8 cellular contexts compared by ENCODE assay signal in the genomic region with DNA sequence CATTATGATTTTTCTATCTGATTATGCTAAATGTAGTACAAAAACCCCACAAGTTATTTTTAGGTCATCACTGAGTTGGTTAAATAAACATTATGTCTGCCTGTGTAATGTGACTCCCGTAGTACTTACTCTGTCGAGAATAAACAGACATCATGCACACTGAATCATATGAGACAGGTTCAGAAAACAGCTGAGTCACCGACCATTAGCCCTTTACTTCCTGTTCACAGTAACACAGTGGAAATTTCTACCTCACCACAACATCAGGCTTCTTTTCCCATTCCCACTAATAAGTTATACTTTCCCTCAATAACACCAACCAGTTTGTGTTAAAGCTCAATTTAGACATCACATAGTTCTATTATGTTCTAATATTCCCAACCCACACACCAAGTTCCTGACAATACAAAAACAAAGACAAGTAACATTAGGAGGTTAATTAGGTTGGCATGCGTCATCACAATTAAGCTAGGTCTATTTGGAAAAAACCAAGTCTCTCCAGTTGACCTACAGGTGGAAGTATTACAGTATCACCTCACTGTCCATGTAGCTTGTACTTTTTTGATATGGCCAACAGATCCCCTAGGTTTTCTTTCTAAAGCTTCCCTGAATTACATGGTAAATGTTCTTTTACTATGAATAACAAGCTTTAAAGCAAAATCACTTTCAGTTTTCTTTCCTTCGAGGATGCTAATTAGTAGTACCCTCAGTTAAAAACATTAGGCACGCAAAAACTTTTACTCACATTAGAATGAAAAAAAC.
DNase-seq lines count a peak whose midpoint lies in the region; ATAC-seq and TF ChIP-seq lines count a peak whose summit lies in the region.

No MANE protein-coding gene starts in this region.

- H3K4me3 ChIP-seq in DND-41 (ENCODE audit: low read depth in 1 of 2, low read length in 2 of 2) (no peak overlapping the region), HL-60 (replicated peaks; ENCODE audit: insufficient read depth, low read length) (no peak overlapping the region)

- H2AFZ ChIP-seq in DND-41 (ENCODE audit: low read depth, low read length), result peak overlapping the region; percentile 3; the same call in 1 of the 2 replicates

- H3K27me3 ChIP-seq in DND-41 (ENCODE audit: insufficient read depth, low read length, poor library complexity) (no peaks in the 10 kb centered on the region), HL-60 (ENCODE audit: insufficient read depth, poor library complexity, severe bottlenecking) (no peaks in the 10 kb centered on the region)

- peak overlapping the region; percentile 42 for H3K4me2 ChIP-seq in DND-41 (ENCODE audit: insufficient read depth, low read length)

- H3K4me3 Mint-ChIP-seq in activated naive CD4-positive, alpha-beta T cell treated with anti-CD3 and anti-CD28 coated beads, Interleukin-2, amount 50 U/mL, for 24 hours, result peak overlapping the region; percentile 60

- H3K4me1 Mint-ChIP-seq in activated naive CD4-positive, alpha-beta T cell treated with anti-CD3 and anti-CD28 coated beads, Interleukin-2, amount 50 U/mL, for 24 hours, result peaks cover 27% of the 10 kb centered on the region

- peaks cover 4% of the 10 kb centered on the region for H3K9me3 ChIP-seq in DND-41 (ENCODE audit: insufficient read depth, low read length, severe bottlenecking)

- H3K27ac Mint-ChIP-seq in activated naive CD4-positive, alpha-beta T cell treated with anti-CD3 and anti-CD28 coated beads, Interleukin-2, amount 50 U/mL, for 24 hours, result peak overlapping the region; percentile 97

- H3K4me1 ChIP-seq in DND-41 (ENCODE audit: insufficient read depth, low read length), result peaks cover 13% of the 10 kb centered on the region

- H3K79me2 ChIP-seq in DND-41 (ENCODE audit: insufficient read depth, low read length), result peaks cover 29% of the 10 kb centered on the region

- DNase-seq in DND-41 (peak; percentile 37), HL-60 (ENCODE audit: low read depth in 1 of 2, low spot score in 1 of 2) (peak; percentile 28 to 77), NCI-H69 (lab: John Stamatoyannopoulos, UW) (peak; percentile 92), glomerular visceral epithelial cell (ENCODE audit: extremely low spot score) (peak; percentile 93), putamen (ENCODE audit: low spot score) (peak; percentile 39)

- H4K20me1 ChIP-seq in DND-41 (ENCODE audit: insufficient read depth, low read length), result no peaks in the 10 kb centered on the region

- TF ChIP-seq CTCF in DND-41 (IDR thresholded peaks at IDR 0.05; ENCODE audit: borderline replicate concordance, extremely low read depth, low read length, poor library complexity, severe bottlenecking) (no peak), HL-60 (IDR thresholded peaks at IDR 0.05; ENCODE audit: insufficient read depth, low read length) (no peak)

- H3K27ac ChIP-seq in DND-41 (ENCODE audit: low read length), result peak overlapping the region; percentile 65
- H3K27ac ChIP-seq in HL-60 (replicated peaks), result peak overlapping the region; percentile 61

- ATAC-seq in DND-41 (ENCODE audit: insufficient read depth, low read depth), result peak; percentile 96
- ATAC-seq in GM19467 (IDR thresholded peaks at IDR 0.05; ENCODE audit: unreplicated experiment), result peak; percentile 78
- ATAC-seq in GM18873 (IDR thresholded peaks at IDR 0.05; ENCODE audit: low FRiP score, unreplicated experiment), result no peak

- H3K27me3 Mint-ChIP-seq in activated naive CD4-positive, alpha-beta T cell treated with anti-CD3 and anti-CD28 coated beads, Interleukin-2, amount 50 U/mL, for 24 hours, result no peaks in the 10 kb centered on the region

- H3K9ac ChIP-seq in DND-41 (ENCODE audit: low read depth, low read length), result no peak overlapping the region

- peaks cover 9% of the 10 kb centered on the region for H3K36me3 Mint-ChIP-seq in activated naive CD4-positive, alpha-beta T cell treated with anti-CD3 and anti-CD28 coated beads, Interleukin-2, amount 50 U/mL, for 24 hours

- peaks cover 10% of the 10 kb centered on the region; the same call in 1 of the 2 replicates for H3K36me3 ChIP-seq in DND-41 (ENCODE audit: insufficient read depth, low read length)

- H3K9me3 Mint-ChIP-seq in activated naive CD4-positive, alpha-beta T cell treated with anti-CD3 and anti-CD28 coated beads, Interleukin-2, amount 50 U/mL, for 24 hours, result no peaks in the 10 kb centered on the region

Comparison
In these comparisons a context has a peak if more than half of its experiments do, and no peak if none do; other contexts are left out.
1. DNase-seq: peak in every context shown above with its lines; median percentile 93 in glomerular visceral epithelial cell; 92 in NCI-H69; 52 in HL-60; 39 in putamen; 37 in DND-41.